Comparison of ENCODE assay signal across 8 cellular contexts in genomic region chr14:76955575-76956252, GRCh38.
A peak's percentile ranks its signal among the peaks of the same experiment; 100 is the strongest.
DNase-seq lines count a peak whose midpoint lies in the region; ATAC-seq, FAIRE-seq and TF ChIP-seq lines count a peak whose summit lies in the region.

No MANE protein-coding gene starts in this region.

- no peak overlapping the region for H3K4me3 ChIP-seq in astrocyte (ENCODE audit: insufficient read depth, low read depth, low read length)
- H3K4me3 ChIP-seq in kidney (ENCODE audit: low read length in 2 of 2): peak overlapping the region in 1 of 2 donors; percentile 49

- no peaks in the 10 kb centered on the region for H4K20me1 ChIP-seq in astrocyte (ENCODE audit: insufficient read depth, low read length)

- H3K36me3 ChIP-seq in astrocyte (ENCODE audit: insufficient read depth, low read length): no peaks in the 10 kb centered on the region
- no peaks in the 10 kb centered on the region for H3K36me3 ChIP-seq in kidney (ENCODE audit: control insufficient read depth in 1 of 2, insufficient read depth in 2 of 2, low read length in 2 of 2)

- H3K27me3 Mint-ChIP-seq in astrocyte (ENCODE audit: low read depth, unreplicated experiment): no peaks in the 10 kb centered on the region

- H3K4me1 ChIP-seq in astrocyte (ENCODE audit: insufficient read depth, low read length) (peaks cover 69% of the 10 kb centered on the region), kidney (ENCODE audit: control insufficient read depth in 1 of 2, insufficient read depth in 1 of 2, low read depth in 1 of 2, low read length in 2 of 2) (peaks cover 40 to 46% of the 10 kb centered on the region in 2 donors)

- H3K27me3 ChIP-seq in astrocyte (ENCODE audit: insufficient read depth, low read length): no peaks in the 10 kb centered on the region

- no peak for FAIRE-seq in astrocyte (lab: Jason Lieb, UNC)
- FAIRE-seq in kidney (lab: Jason Lieb, UNC): no peak

- peaks cover 52% of the 10 kb centered on the region for H3K4me1 Mint-ChIP-seq in astrocyte (ENCODE audit: low read depth, unreplicated experiment)

- ATAC-seq in HG03378 (IDR thresholded peaks at IDR 0.05; ENCODE audit: unreplicated experiment) (peak; percentile 24), SK-N-SH treated with all-trans-retinoic acid at 6 μM for 48 hours (peak; percentile 3)

- H3K27ac ChIP-seq in astrocyte (ENCODE audit: low read depth, low read length): peak overlapping the region; percentile 69
- H3K27ac ChIP-seq in kidney (ENCODE audit: low read depth in 2 of 2, low read length in 2 of 2): peak overlapping the region; percentile 96 to 97

- H3K36me3 Mint-ChIP-seq in astrocyte (ENCODE audit: low read depth, unreplicated experiment): peaks cover 6% of the 10 kb centered on the region

- peak overlapping the region; percentile 81 for H3K4me2 ChIP-seq in astrocyte (ENCODE audit: low read length)

- H3K79me2 ChIP-seq in astrocyte (ENCODE audit: insufficient read depth, low read length): peaks cover 11% of the 10 kb centered on the region

- H3K9me3 Mint-ChIP-seq in astrocyte (ENCODE audit: unreplicated experiment): no peaks in the 10 kb centered on the region

- intact Hi-C loops in kidney (cut with DNase I): no loop called here

- peak overlapping the region; percentile 96 for H3K27ac Mint-ChIP-seq in astrocyte (ENCODE audit: unreplicated experiment)

- peak overlapping the region; percentile 72 for H3K4me3 Mint-ChIP-seq in astrocyte (ENCODE audit: unreplicated experiment)

- H3K9ac ChIP-seq in astrocyte (ENCODE audit: low read length): peak overlapping the region; percentile 74
- peak overlapping the region; percentile 51 to 64 for H3K9ac ChIP-seq in kidney (ENCODE audit: low read length in 2 of 2)

- peak; percentile 53 for DNase-seq in activated gamma-delta T cell treated with Interleukin-2 at 50 U/mL for 16 hours
- no peak for DNase-seq in activated gamma-delta T cell (lab: John Stamatoyannopoulos, UW)
- DNase-seq in astrocyte (ENCODE audit: low read depth): peak; percentile 34
- no peak for DNase-seq in kidney
- DNase-seq in stimulated activated CD4-positive, alpha-beta T cell treated with anti-CD3 and anti-CD28 coated beads, Interleukin-1b, Interleukin-23, amount 100 ng/mL, for 48 hours: peak; percentile 78
- no peak for DNase-seq in NCI-H774 (lab: John Stamatoyannopoulos, UW)

- TF ChIP-seq CTCF in astrocyte (IDR thresholded peaks at IDR 0.05; ENCODE audit: insufficient read depth, low read depth, low read length): no peak
- TF ChIP-seq CTCF in kidney (IDR thresholded peaks at IDR 0.05; ENCODE audit: borderline replicate concordance, extremely low read depth, insufficient read depth): no peak

- H2AFZ ChIP-seq in astrocyte (ENCODE audit: low read depth, low read length): peak overlapping the region; percentile 39

- H3K9me3 ChIP-seq in astrocyte (ENCODE audit: insufficient read depth, low read depth, low read length) (no peaks in the 10 kb centered on the region), kidney (ENCODE audit: control insufficient read depth in 1 of 2, low read length in 2 of 2) (no peaks in the 10 kb centered on the region)

TF ChIP-seq in SK-N-SH treated with all-trans-retinoic acid at 6 μM for 48 hours, 23 proteins besides CTCF, POLR2A, EP300 and RAD21:
- TF ChIP-seq PPARA (CRISPR knock-in tag; IDR thresholded peaks at IDR 0.05; ENCODE audit: borderline replicate concordance): no peak
- TF ChIP-seq ESRRG (CRISPR knock-in tag; IDR thresholded peaks at IDR 0.05): no peak
- TF ChIP-seq, protein P1, sequence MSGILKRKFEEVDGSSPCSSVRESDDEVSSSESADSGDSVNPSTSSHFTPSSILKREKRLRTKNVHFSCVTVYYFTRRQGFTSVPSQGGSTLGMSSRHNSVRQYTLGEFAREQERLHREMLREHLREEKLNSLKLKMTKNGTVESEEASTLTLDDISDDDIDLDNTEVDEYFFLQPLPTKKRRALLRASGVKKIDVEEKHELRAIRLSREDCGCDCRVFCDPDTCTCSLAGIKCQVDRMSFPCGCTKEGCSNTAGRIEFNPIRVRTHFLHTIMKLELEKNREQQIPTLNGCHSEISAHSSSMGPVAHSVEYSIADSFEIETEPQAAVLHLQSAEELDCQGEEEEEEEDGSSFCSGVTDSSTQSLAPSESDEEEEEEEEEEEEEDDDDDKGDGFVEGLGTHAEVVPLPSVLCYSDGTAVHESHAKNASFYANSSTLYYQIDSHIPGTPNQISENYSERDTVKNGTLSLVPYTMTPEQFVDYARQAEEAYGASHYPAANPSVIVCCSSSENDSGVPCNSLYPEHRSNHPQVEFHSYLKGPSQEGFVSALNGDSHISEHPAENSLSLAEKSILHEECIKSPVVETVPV (CRISPR knock-in tag; IDR thresholded peaks at IDR 0.05): no peak
- no peak for TF ChIP-seq TSHZ2 (CRISPR knock-in tag; IDR thresholded peaks at IDR 0.05)
- no peak for TF ChIP-seq ZFP3 (CRISPR knock-in tag; IDR thresholded peaks at IDR 0.05)
- no peak for TF ChIP-seq ISL1 (CRISPR knock-in tag; IDR thresholded peaks at IDR 0.05)
- no peak for TF ChIP-seq BACH2 (CRISPR knock-in tag; IDR thresholded peaks at IDR 0.05; ENCODE audit: borderline replicate concordance)
- TF ChIP-seq, protein P2, sequence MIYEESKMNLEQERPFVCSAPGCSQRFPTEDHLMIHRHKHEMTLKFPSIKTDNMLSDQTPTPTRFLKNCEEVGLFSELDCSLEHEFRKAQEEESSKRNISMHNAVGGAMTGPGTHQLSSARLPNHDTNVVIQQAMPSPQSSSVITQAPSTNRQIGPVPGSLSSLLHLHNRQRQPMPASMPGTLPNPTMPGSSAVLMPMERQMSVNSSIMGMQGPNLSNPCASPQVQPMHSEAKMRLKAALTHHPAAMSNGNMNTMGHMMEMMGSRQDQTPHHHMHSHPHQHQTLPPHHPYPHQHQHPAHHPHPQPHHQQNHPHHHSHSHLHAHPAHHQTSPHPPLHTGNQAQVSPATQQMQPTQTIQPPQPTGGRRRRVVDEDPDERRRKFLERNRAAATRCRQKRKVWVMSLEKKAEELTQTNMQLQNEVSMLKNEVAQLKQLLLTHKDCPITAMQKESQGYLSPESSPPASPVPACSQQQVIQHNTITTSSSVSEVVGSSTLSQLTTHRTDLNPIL (CRISPR knock-in tag; IDR thresholded peaks at IDR 0.05; ENCODE audit: low read depth): no peak
- no peak for TF ChIP-seq ZC3H10 (CRISPR knock-in tag; IDR thresholded peaks at IDR 0.05)
- TF ChIP-seq ZNF565 (CRISPR knock-in tag; conservative IDR thresholded peaks at IDR 0.05; ENCODE audit: low read depth): no peak
TF ChIP-seq in SK-N-SH treated with all-trans-retinoic acid at 6 μM for 48 hours: peak in this region for 0.

Comparison
In these comparisons a context has a peak if more than half of its experiments do, and no peak if none do; other contexts are left out.
1. DNase-seq: peak in activated gamma-delta T cell treated with Interleukin-2 at 50 U/mL for 16 hours (single experiment), astrocyte (single experiment) and stimulated activated CD4-positive, alpha-beta T cell treated with anti-CD3 and anti-CD28 coated beads, Interleukin-1b, Interleukin-23, amount 100 ng/mL, for 48 hours (single experiment); none in activated gamma-delta T cell (single experiment), kidney (single experiment) and NCI-H774 (single experiment).